ENCODE assay signal across 20 cellular contexts in genomic region chr22:31905356-31905755, GRCh38. TPM values are rescaled to one million over a fixed set of nuclear protein-coding genes. Genes with fewer than 3 reads are reported as not detected.
DNase-seq lines count a peak whose midpoint lies in the region; ATAC-seq, FAIRE-seq and TF ChIP-seq lines count a peak whose summit lies in the region.
"Had no signal": no experiment of that assay in that cellular context is flagged by ENCODE, and none has a peak within 500 bp of the region (broad histone marks: within the 10 kb centered on the region; RNA-seq: fewer than 3 reads in every experiment).

No MANE protein-coding gene starts in this region.

- H3K4me3 Mint-ChIP-seq in activated naive CD8-positive, alpha-beta T cell: no peak overlapping the region
- no peak overlapping the region for H3K4me3 Mint-ChIP-seq in activated naive CD8-positive, alpha-beta T cell treated with anti-CD3 and anti-CD28 coated beads for 36 hours
- H3K4me3 Mint-ChIP-seq in activated CD4-positive, alpha-beta T cell treated with anti-CD3 and anti-CD28 coated beads, Interleukin-2, amount 10 ng/mL, durations not matched to agents 7 days and 5 days: no peak overlapping the region
- H3K4me3 Mint-ChIP-seq: CD14-positive monocyte; CD8-positive, alpha-beta T cell; GM23338; HFFc6 had no signal

- H3K23ac ChIP-seq in trophoblast cell (ENCODE audit: low read length): no peak overlapping the region

- POLR2A ChIA-PET in activated CD4-positive, alpha-beta T cell treated with anti-CD3 and anti-CD28 coated beads, Interleukin-2, amount 10 ng/mL, durations not matched to agents 7 days and 5 days (lab: Charles Lee): no interaction called here

- no peaks in the 10 kb centered on the region for H3K27me3 Mint-ChIP-seq in activated naive CD8-positive, alpha-beta T cell
- H3K27me3 Mint-ChIP-seq in activated naive CD8-positive, alpha-beta T cell treated with anti-CD3 and anti-CD28 coated beads for 36 hours: no peaks in the 10 kb centered on the region
- H3K27me3 Mint-ChIP-seq in activated CD4-positive, alpha-beta T cell treated with anti-CD3 and anti-CD28 coated beads, Interleukin-2, amount 10 ng/mL, durations not matched to agents 7 days and 5 days: no peaks in the 10 kb centered on the region

- peaks cover 9 to 21% of the 10 kb centered on the region in 2 donors for H3K36me3 ChIP-seq in kidney (ENCODE audit: control insufficient read depth in 1 of 2, insufficient read depth in 2 of 2, low read length in 2 of 2)
- peaks cover 20 to 24% of the 10 kb centered on the region in 2 experiments for H3K36me3 ChIP-seq in trophoblast cell (ENCODE audit: control insufficient read depth in 1 of 2, insufficient read depth in 2 of 2, low read length in 2 of 2)

- H3K79me2 ChIP-seq in trophoblast cell (ENCODE audit: control insufficient read depth, insufficient read depth, low read length, poor library complexity): no peaks in the 10 kb centered on the region

- H3K27ac Mint-ChIP-seq in activated naive CD8-positive, alpha-beta T cell: peak overlapping the region; percentile 12
- H3K27ac Mint-ChIP-seq in activated naive CD8-positive, alpha-beta T cell treated with anti-CD3 and anti-CD28 coated beads for 36 hours: no peak overlapping the region
- no peak overlapping the region for H3K27ac Mint-ChIP-seq in activated CD4-positive, alpha-beta T cell treated with anti-CD3 and anti-CD28 coated beads, Interleukin-2, amount 10 ng/mL, durations not matched to agents 7 days and 5 days
- H3K27ac Mint-ChIP-seq: CD8-positive, alpha-beta T cell; GM23338; HFFc6 had no signal

- intact Hi-C loops in kidney (cut with DNase I): no loop called here

- no peaks in the 10 kb centered on the region for H3K4me1 ChIP-seq in kidney (ENCODE audit: control insufficient read depth in 1 of 2, insufficient read depth in 1 of 2, low read depth in 1 of 2, low read length in 2 of 2)
- peaks cover 0 to 2% of the 10 kb centered on the region in 2 experiments for H3K4me1 ChIP-seq in trophoblast cell (ENCODE audit: control insufficient read depth in 1 of 2, insufficient read depth in 2 of 2, low read length in 2 of 2)
- H3K4me1 ChIP-seq: BLaER1 had no signal

- no peak overlapping the region for H3K18ac ChIP-seq in trophoblast cell (ENCODE audit: low read length)

- no peak overlapping the region for H2BK12ac ChIP-seq in trophoblast cell (ENCODE audit: low read length)

- no peak overlapping the region for H2BK5ac ChIP-seq in trophoblast cell (ENCODE audit: low read depth, low read length, poor library complexity)

- no peak overlapping the region for H3K9ac ChIP-seq in kidney (ENCODE audit: low read length in 2 of 2)
- H3K9ac ChIP-seq in trophoblast cell (ENCODE audit: low read length): no peak overlapping the region
- H3K9ac ChIP-seq: BLaER1 had no signal

- H3K9me3 ChIP-seq in kidney (ENCODE audit: control insufficient read depth in 1 of 2, low read length in 2 of 2) (no peaks in the 10 kb centered on the region), trophoblast cell (ENCODE audit: insufficient read depth, low read depth, low read length) (no peaks in the 10 kb centered on the region)
- H3K9me3 ChIP-seq: BLaER1 had no signal

- no peaks in the 10 kb centered on the region for H3K4me1 Mint-ChIP-seq in activated naive CD8-positive, alpha-beta T cell (ENCODE audit: low read depth)
- H3K4me1 Mint-ChIP-seq in activated naive CD8-positive, alpha-beta T cell treated with anti-CD3 and anti-CD28 coated beads for 36 hours: no peaks in the 10 kb centered on the region
- peaks cover 2% of the 10 kb centered on the region for H3K4me1 Mint-ChIP-seq in activated CD4-positive, alpha-beta T cell treated with anti-CD3 and anti-CD28 coated beads, Interleukin-2, amount 10 ng/mL, durations not matched to agents 7 days and 5 days
- H3K4me1 Mint-ChIP-seq: GM23338 had no signal

- no peaks in the 10 kb centered on the region for H3K9me3 Mint-ChIP-seq in activated naive CD8-positive, alpha-beta T cell (ENCODE audit: low read depth)
- H3K9me3 Mint-ChIP-seq in activated naive CD8-positive, alpha-beta T cell treated with anti-CD3 and anti-CD28 coated beads for 36 hours: no peaks in the 10 kb centered on the region
- no peaks in the 10 kb centered on the region for H3K9me3 Mint-ChIP-seq in activated CD4-positive, alpha-beta T cell treated with anti-CD3 and anti-CD28 coated beads, Interleukin-2, amount 10 ng/mL, durations not matched to agents 7 days and 5 days
- H3K9me3 Mint-ChIP-seq: CD14-positive monocyte; CD8-positive, alpha-beta T cell; GM23338; HFFc6 had no signal

- no peak for TF ChIP-seq CTCF in kidney (IDR thresholded peaks at IDR 0.05; ENCODE audit: borderline replicate concordance, extremely low read depth, insufficient read depth)

- CTCF ChIA-PET in activated CD4-positive, alpha-beta T cell treated with anti-CD3 and anti-CD28 coated beads, Interleukin-2, amount 10 ng/mL, durations not matched to agents 7 days and 5 days (lab: Charles Lee): interaction anchor here (0.9 kb wide), 1 partner anchor 13 kb away, joined by 3 read pairs; no protein-coding TSS in a partner anchor

- H3K4me2 ChIP-seq in trophoblast cell (ENCODE audit: low read length): no peak overlapping the region
- H3K4me2 ChIP-seq: BLaER1, GM23338 had no signal

- no peak for DNase-seq in activated naive CD8-positive, alpha-beta T cell treated with anti-CD3 and anti-CD28 coated beads for 36 hours
- DNase-seq in kidney (peak; percentile 12), trophoblast cell (peak; percentile 35 to 67), germinal center (ENCODE audit: low spot score) (no peak)
- no peak for DNase-seq in activated CD4-positive, alpha-beta T cell treated with anti-CD3 and anti-CD28 coated beads, Interleukin-2, amount 10 ng/mL, durations not matched to agents 7 days and 5 days
- DNase-seq: 8988T; Calu3; CD8-positive, alpha-beta T cell; DMS79 treated with DMSO at 0.1 percent for 48 hours; GF-D8; HFFc6 had no signal

- H2AK5ac ChIP-seq in trophoblast cell (ENCODE audit: low read length): no peak overlapping the region

- peak overlapping the region; percentile 49 for H3K27ac ChIP-seq in angular gyrus (ENCODE audit: low read depth, low read length)
- H3K27ac ChIP-seq in kidney (ENCODE audit: low read depth in 2 of 2, low read length in 2 of 2): no peak overlapping the region
- no peak overlapping the region for H3K27ac ChIP-seq in trophoblast cell (ENCODE audit: low read depth, low read length)
- H3K27ac ChIP-seq: BLaER1 had no signal

- H3K4ac ChIP-seq in trophoblast cell (ENCODE audit: low read depth, low read length): no peak overlapping the region

- H3K4me3 ChIP-seq in kidney (ENCODE audit: low read length in 2 of 2) (no peak overlapping the region), trophoblast cell (ENCODE audit: low read depth, low read length) (no peak overlapping the region)
- H3K4me3 ChIP-seq: BLaER1, GM23338 had no signal

- FAIRE-seq in kidney (lab: Jason Lieb, UNC): no peak
- FAIRE-seq: H54, HTR-8/SVneo had no signal

- no peak overlapping the region for H4K12ac ChIP-seq in trophoblast cell (ENCODE audit: low read depth, low read length)

- H2AFZ ChIP-seq in trophoblast cell (ENCODE audit: insufficient read depth, low read length, poor library complexity): no peak overlapping the region
- H2AFZ ChIP-seq: GM23338 had no signal

- no peaks in the 10 kb centered on the region for H3K79me1 ChIP-seq in trophoblast cell (ENCODE audit: low read length)

- no peak overlapping the region for H4K91ac ChIP-seq in trophoblast cell (ENCODE audit: low read depth, low read length)

- no CpG with 5 or more reads among the region's 10 CpGs for WGBS in trophoblast cell (ENCODE audit: extremely low coverage, insufficient coverage, insufficient read length)

- no peak overlapping the region for H4K8ac ChIP-seq in trophoblast cell (ENCODE audit: low read depth, low read length)

- H3K14ac ChIP-seq in trophoblast cell (ENCODE audit: low read length): no peak overlapping the region

- H3K36me3 Mint-ChIP-seq in activated naive CD8-positive, alpha-beta T cell: peaks cover 3% of the 10 kb centered on the region
- H3K36me3 Mint-ChIP-seq in activated naive CD8-positive, alpha-beta T cell treated with anti-CD3 and anti-CD28 coated beads for 36 hours: peaks cover 5% of the 10 kb centered on the region
- H3K36me3 Mint-ChIP-seq in activated CD4-positive, alpha-beta T cell treated with anti-CD3 and anti-CD28 coated beads, Interleukin-2, amount 10 ng/mL, durations not matched to agents 7 days and 5 days (ENCODE audit: low read depth): peaks cover 9% of the 10 kb centered on the region

- H2BK120ac ChIP-seq in trophoblast cell (ENCODE audit: insufficient read depth, low read length, poor library complexity): no peak overlapping the region

- no peak for ATAC-seq in HG02970 (IDR thresholded peaks at IDR 0.05; ENCODE audit: low FRiP score, unreplicated experiment)
- ATAC-seq: CD8-positive, alpha-beta T cell; GM23338; HCT116 had no signal

- H3K27me3 ChIP-seq in trophoblast cell (ENCODE audit: insufficient read depth, low read length): no peaks in the 10 kb centered on the region
- H3K27me3 ChIP-seq: BLaER1 had no signal

RNA-seq across cellular contexts. Expression of gene YWHAH, which starts 39.0 kb away (rescaled TPM):
- total RNA-seq in activated naive CD8-positive, alpha-beta T cell treated with anti-CD3 and anti-CD28 coated beads for 36 hours: 100 to 1,000 TPM; 173 to 177 TPM
- total RNA-seq in kidney: 274 TPM
- polyA plus RNA-seq in kidney (ENCODE audit: insufficient read depth, low read depth, low replicate concordance): 82.0 TPM
- 139 TPM in 2 replicates for polyA plus RNA-seq in trophoblast cell (2013)
- 100 to 1,000 TPM; 182 to 190 TPM for total RNA-seq in activated CD4-positive, alpha-beta T cell treated with anti-CD3 and anti-CD28 coated beads, Interleukin-2, amount 10 ng/mL, durations not matched to agents 7 days and 5 days

Comparison
In these comparisons a context has a peak if more than half of its experiments do, and no peak if none do; other contexts are left out.
1. DNase-seq: peak in kidney (single experiment) and trophoblast cell (2 of 2); none in activated naive CD8-positive, alpha-beta T cell treated with anti-CD3 and anti-CD28 coated beads for 36 hours (single experiment), germinal center (single experiment) and activated CD4-positive, alpha-beta T cell treated with anti-CD3 and anti-CD28 coated beads, Interleukin-2, amount 10 ng/mL, durations not matched to agents 7 days and 5 days (single experiment).